In genomic region chr2:54261537-54261936, GRCh38 we compare ENCODE assay signal across 23 cellular contexts. TPM values are rescaled to one million over a fixed set of nuclear protein-coding genes. Genes with fewer than 3 reads are reported as not detected.
"Had no signal": no experiment of that assay in that cellular context is flagged by ENCODE, and none has a peak within 500 bp of the region (broad histone marks: within the 10 kb centered on the region; RNA-seq: fewer than 3 reads in every experiment).

No MANE protein-coding gene starts in this region.

- H3K36me3 ChIP-seq: MG63, Peyer's patch had no signal

- H3K9me3 ChIP-seq: MG63, Peyer's patch had no signal

- H3K27me3 ChIP-seq: MG63, Peyer's patch had no signal

- H3K27ac ChIP-seq: Peyer's patch, RWPE1 had no signal

- DNase-seq: activated B cell treated with CpG ODN at 0.5 μM for 24 hours; activated CD4-positive, alpha-beta T cell treated with anti-CD3 and anti-CD28 coated beads for 1 hour; activated CD4-positive, alpha-beta T cell treated with anti-CD3 and anti-CD28 coated beads, Interleukin-2, amount 10 ng/mL, durations not matched to agents 24 days and 14 days; activated CD4-positive, alpha-beta T cell treated with anti-CD3 and anti-CD28 coated beads, Interleukin-2, amount 50 U/mL, for 48 hours; activated CD8-positive, alpha-beta memory T cell treated with anti-CD3 and anti-CD28 coated beads, Interleukin-2, amount 10 ng/mL, durations not matched to agents 7 days and 5 days; activated effector memory CD4-positive, alpha-beta T cell treated with Interleukin-2 at 50 U/mL for 16 hours; activated naive CD4-positive, alpha-beta T cell; activated T-cell treated with anti-CD3 and anti-CD28 coated beads, Interleukin-2, amount 50 U/mL, for 24 hours; MG63; MV-4-11; NCI-H1105; NCI-H1436 treated with DMSO at 0.1 percent for 48 hours; NCI-H187; NCI-H2081; NCI-H510A treated with DMSO at 0.1 percent for 48 hours; NCI-H69; NK-92 treated with Interleukin-12 subunit alpha and Interleukin-12 subunit beta, amount 100 ng/mL, for 24 hours; Peyer's patch; SHP77; T-helper 17 cell; T-helper 9 cell had no signal

- H3K4me3 ChIP-seq: MG63, Peyer's patch had no signal

- H3K4me1 ChIP-seq: Peyer's patch had no signal

- ATAC-seq: activated CD8-positive, alpha-beta memory T cell treated with anti-CD3 and anti-CD28 coated beads, Interleukin-2, amount 10 ng/mL, durations not matched to agents 7 days and 5 days; T-helper 17 cell had no signal

RNA-seq across cellular contexts. Expression of gene TSPYL6, which starts 5.5 kb away (rescaled TPM):
- total RNA-seq: activated B cell treated with CpG ODN at 0.5 μM for 24 hours; activated CD4-positive, alpha-beta T cell treated with anti-CD3 and anti-CD28 coated beads, Interleukin-2, amount 10 ng/mL, durations not matched to agents 24 days and 14 days; activated CD8-positive, alpha-beta memory T cell treated with anti-CD3 and anti-CD28 coated beads, Interleukin-2, amount 10 ng/mL, durations not matched to agents 7 days and 5 days; activated T-helper 1 cell treated with anti-CD3 and anti-CD28 coated beads, Interleukin-12 subunit alpha, Interleukin-12 subunit beta, Interleukin-2, Interleukin-4 antibody, amounts not matched to agents 30 ng/mL and 10 ng/mL and 1 ng/mL, durations not matched to agents 14 hours and 24 hours and 36 hours; Peyer's patch; T-helper 17 cell had no signal
